Comparison of ENCODE assay signal across 15 cellular contexts in genomic region chr7:16804674-16805439, GRCh38.
A peak's percentile ranks its signal among the peaks of the same experiment; 100 is the strongest.
DNase-seq lines count a peak whose midpoint lies in the region; ATAC-seq and TF ChIP-seq lines count a peak whose summit lies in the region.
"Had no signal": no experiment of that assay in that cellular context is flagged by ENCODE, and none has a peak within 500 bp of the region (broad histone marks: within the 10 kb centered on the region; RNA-seq: fewer than 3 reads in every experiment).

Gene AGR2, minus strand, starts transcription at chr7:16804999. Its CDS starts 3,203 bp downstream, at chr7:16801796.

- H3K4me3 ChIP-seq in duodenal mucosa (ENCODE audit: low read depth in 1 of 2, low read length in 2 of 2) = peak within 1 kb of the TSS; percentile 67 to 79
- H3K4me3 ChIP-seq: BLaER1 treated with 17β-estradiol and CSF1 and Interleukin-3, amounts not matched to agents 10 nM and 100 nM; dorsolateral prefrontal cortex; GM23248; right atrium auricular region had no signal

- peaks cover 7 to 9% of the 10 kb centered on the region in 2 donors for H3K36me3 ChIP-seq in duodenal mucosa (ENCODE audit: control insufficient read depth in 1 of 2, insufficient read depth in 2 of 2, low read length in 2 of 2)
- H3K36me3 ChIP-seq: BLaER1 treated with 17β-estradiol and CSF1 and Interleukin-3, amounts not matched to agents 10 nM and 100 nM; right atrium auricular region had no signal

- H3K27ac ChIP-seq in duodenal mucosa (ENCODE audit: low read depth, low read length) = peak within 1 kb of the TSS; percentile 27
- H3K27ac ChIP-seq: BLaER1 treated with 17β-estradiol and CSF1 and Interleukin-3, amounts not matched to agents 10 nM and 100 nM; dorsolateral prefrontal cortex; GM23248; KMS-11; right atrium auricular region had no signal

- H3K27me3 ChIP-seq in duodenal mucosa (ENCODE audit: control insufficient read depth in 1 of 2, insufficient read depth in 2 of 2, low read length in 2 of 2) = no peaks in the 10 kb centered on the region
- H3K27me3 ChIP-seq: BLaER1 treated with 17β-estradiol and CSF1 and Interleukin-3, amounts not matched to agents 10 nM and 100 nM; right atrium auricular region had no signal

- DNase-seq in DMS153 (lab: John Stamatoyannopoulos, UW) = peak; percentile 47
- peak; percentile 70 for DNase-seq in NCI-H345 (lab: John Stamatoyannopoulos, UW)
- no peak for DNase-seq in nephron progenitor cell
- DNase-seq in cortex of kidney (lab: John Stamatoyannopoulos, UW) = no peak
- no peak for DNase-seq in midbrain (lab: John Stamatoyannopoulos, UW)
- no peak for DNase-seq in stimulated activated CD4-positive, alpha-beta T cell treated with anti-CD3 and anti-CD28 coated beads, Interleukin-4, amount 100 ng/mL, for 24 hours
- DNase-seq: dorsolateral prefrontal cortex, GM23248, mesendoderm, T-helper 17 cell had no signal

- no peak within 1 kb of the TSS for H3K4me3 Mint-ChIP-seq in nephron progenitor cell
- H3K4me3 Mint-ChIP-seq: T-helper 17 cell had no signal

- no peaks in the 10 kb centered on the region for H3K9me3 Mint-ChIP-seq in nephron progenitor cell

- no peaks in the 10 kb centered on the region for H3K9me3 ChIP-seq in duodenal mucosa (ENCODE audit: control insufficient read depth in 1 of 2, low read length in 2 of 2)
- H3K9me3 ChIP-seq: BLaER1 treated with 17β-estradiol and CSF1 and Interleukin-3, amounts not matched to agents 10 nM and 100 nM; right atrium auricular region had no signal

- peak within 1 kb of the TSS; percentile 86 for H3K27ac Mint-ChIP-seq in nephron progenitor cell
- H3K27ac Mint-ChIP-seq: T-helper 17 cell had no signal

- peaks cover 4% of the 10 kb centered on the region for H3K27me3 Mint-ChIP-seq in nephron progenitor cell (ENCODE audit: low read depth, poor library complexity)

- no peaks in the 10 kb centered on the region for H3K36me3 Mint-ChIP-seq in nephron progenitor cell (ENCODE audit: low read depth)

- no peak for TF ChIP-seq CTCF in nephron progenitor cell (IDR thresholded peaks at IDR 0.05)

- peak within 1 kb of the TSS; percentile 66 to 77 for H3K9ac ChIP-seq in duodenal mucosa (ENCODE audit: low read depth in 1 of 2, low read length in 2 of 2)
- H3K9ac ChIP-seq: BLaER1 treated with 17β-estradiol and CSF1 and Interleukin-3, amounts not matched to agents 10 nM and 100 nM; GM23248; KMS-11 had no signal

- peaks cover 17 to 19% of the 10 kb centered on the region in 2 donors for H3K4me1 ChIP-seq in duodenal mucosa (ENCODE audit: control insufficient read depth in 1 of 2, insufficient read depth in 2 of 2, low read length in 2 of 2)
- H3K4me1 ChIP-seq: BLaER1 treated with 17β-estradiol and CSF1 and Interleukin-3, amounts not matched to agents 10 nM and 100 nM; right atrium auricular region had no signal

- H3K4me1 Mint-ChIP-seq in nephron progenitor cell = peaks cover 35% of the 10 kb centered on the region

- ATAC-seq in GM21619 (IDR thresholded peaks at IDR 0.05; ENCODE audit: unreplicated experiment) = no peak
- ATAC-seq: T-helper 17 cell had no signal

Comparison
In these comparisons a context has a peak if more than half of its experiments do, and no peak if none do; other contexts are left out.
1. DNase-seq: peak in DMS153 (single experiment) and NCI-H345 (single experiment); none in nephron progenitor cell (single experiment), cortex of kidney (single experiment), midbrain (single experiment) and stimulated activated CD4-positive, alpha-beta T cell treated with anti-CD3 and anti-CD28 coated beads, Interleukin-4, amount 100 ng/mL, for 24 hours (single experiment).